15 cellular contexts compared by ENCODE assay signal in the genomic region with DNA sequence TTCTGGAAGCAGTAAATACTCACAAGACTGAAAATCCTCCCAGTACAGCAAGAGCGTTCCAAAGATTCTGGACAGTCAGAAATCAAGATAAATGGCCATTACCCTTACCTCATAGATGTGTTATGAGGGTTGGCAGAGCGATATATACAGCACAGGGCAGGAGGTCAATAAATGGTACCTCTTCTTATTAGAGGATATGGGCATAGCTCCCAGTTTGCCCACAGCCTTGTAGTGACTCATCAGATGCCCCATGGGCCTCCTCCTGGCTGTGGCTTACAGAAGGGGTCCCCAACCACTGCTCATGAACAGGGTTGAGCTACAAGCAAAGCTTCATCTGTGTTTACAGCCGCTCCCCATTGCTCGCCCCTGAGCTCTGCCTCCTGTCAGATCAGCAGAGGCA. TPM values are rescaled to one million over a fixed set of nuclear protein-coding genes. Genes with fewer than 3 reads are reported as not detected.
DNase-seq lines count a peak whose midpoint lies in the region; ATAC-seq and TF ChIP-seq lines count a peak whose summit lies in the region.
"Had no signal": no experiment of that assay in that cellular context is flagged by ENCODE, and none has a peak within 500 bp of the region (broad histone marks: within the 10 kb centered on the region; RNA-seq: fewer than 3 reads in every experiment).

No MANE protein-coding gene starts in this region.

- intact Hi-C loops in MCF 10A (cut with micrococcal nuclease): no loop called here
- intact Hi-C loops in breast epithelium (cut with DNase I; ENCODE audit: low total_unique reads): no loop called here
- intact Hi-C loops in body of pancreas (cut with DNase I): no loop called here

- peak overlapping the region; percentile 40; the same call in 1 of the 2 replicates for H3K9ac ChIP-seq in SK-N-SH

- DNase-seq in MCF 10A (ENCODE audit: unreplicated experiment): peak; percentile 73
- DNase-seq in breast epithelium (ENCODE audit: low spot score in 2 of 2): no peak
- no peak for DNase-seq in SK-N-SH
- peak; percentile 36 for DNase-seq in fibroblast of pulmonary artery (ENCODE audit: low read depth)
- DNase-seq in stimulated activated naive B cell treated with anti-CD40 and anti-IgM and Interleukin-4, amounts not matched to agents 10 μg/mL and 1 μg/mL and 100 μg/mL, for 72 hours: no peak
- DNase-seq in activated CD8-positive, alpha-beta memory T cell treated with anti-CD3 and anti-CD28 coated beads, Interleukin-2, amount 50 U/mL, for 48 hours: no peak
- no peak for DNase-seq in superior temporal gyrus (ENCODE audit: extremely low spot score)
- DNase-seq in body of pancreas: no peak
- DNase-seq: activated CD4-positive, CD25-positive, alpha-beta regulatory T cell treated with anti-CD3 and anti-CD28 coated beads, Interleukin-2, amount 50 U/mL, for 72 hours; naive B cell; NCI-H146; PC-9; SW 1271; upper lobe of right lung had no signal

- H3K9me3 ChIP-seq in breast epithelium (no peaks in the 10 kb centered on the region), SK-N-SH (no peaks in the 10 kb centered on the region), body of pancreas (no peaks in the 10 kb centered on the region)
- H3K9me3 ChIP-seq: upper lobe of right lung had no signal

- H3K36me3 Mint-ChIP-seq in MCF 10A (ENCODE audit: insufficient read depth, unreplicated experiment): no peaks in the 10 kb centered on the region
- H3K36me3 Mint-ChIP-seq in stimulated activated naive B cell treated with anti-CD40 and anti-IgM and Interleukin-4, amounts not matched to agents 10 μg/mL and 1 μg/mL and 100 μg/mL, for 72 hours: peaks cover 0 to 2% of the 10 kb centered on the region in 2 donors
- H3K36me3 Mint-ChIP-seq: activated naive CD8-positive, alpha-beta T cell; naive B cell had no signal

- ATAC-seq in stimulated activated naive B cell treated with anti-CD40 and anti-IgM and Interleukin-4, amounts not matched to agents 10 μg/mL and 1 μg/mL and 100 μg/mL, for 72 hours (replicated peaks): no peak
- no peak for ATAC-seq in body of pancreas
- ATAC-seq: upper lobe of right lung had no signal

- CTCF ChIA-PET in MCF 10A (lab: Yijun Ruan, JAX): no interaction called here
- CTCF ChIA-PET in SK-N-SH (lab: Yijun Ruan, JAX): interaction anchor here (1.5 to 1.6 kb wide), 2 partner anchors 19 to 35 kb away, joined by 5 to 6 read pairs; no protein-coding TSS in a partner anchor

- peaks cover 32% of the 10 kb centered on the region for H3K4me1 Mint-ChIP-seq in MCF 10A (ENCODE audit: insufficient read depth, unreplicated experiment)
- peaks cover 42 to 71% of the 10 kb centered on the region in 2 donors for H3K4me1 Mint-ChIP-seq in stimulated activated naive B cell treated with anti-CD40 and anti-IgM and Interleukin-4, amounts not matched to agents 10 μg/mL and 1 μg/mL and 100 μg/mL, for 72 hours

- TF ChIP-seq RAD21 in SK-N-SH (IDR thresholded peaks at IDR 0.05; ENCODE audit: low read length): no peak

- WGBS in SK-N-SH (ENCODE audit: low lambda C conversion rate): 13% methylated on average over 2 of the region's 4 CpGs
- 40 to 82% methylated on average over 2 to 4 of the region's 4 CpGs for WGBS in body of pancreas, 2 donors

- no peaks in the 10 kb centered on the region for H3K9me2 ChIP-seq in SK-N-SH

- TF ChIP-seq POLR2A in breast epithelium (IDR thresholded peaks at IDR 0.05): no peak
- no peak for TF ChIP-seq POLR2A in body of pancreas (IDR thresholded peaks at IDR 0.05)

- H3K27ac Mint-ChIP-seq in MCF 10A (ENCODE audit: low read depth, unreplicated experiment): no peak overlapping the region
- H3K27ac Mint-ChIP-seq in stimulated activated naive B cell treated with anti-CD40 and anti-IgM and Interleukin-4, amounts not matched to agents 10 μg/mL and 1 μg/mL and 100 μg/mL, for 72 hours: no peak overlapping the region
- H3K27ac Mint-ChIP-seq: activated naive CD8-positive, alpha-beta T cell had no signal

- H3K4me3 ChIP-seq in breast epithelium (no peak overlapping the region), SK-N-SH (ENCODE audit: low read depth in 2 of 2, low read length in 1 of 2) (no peak overlapping the region), fibroblast of pulmonary artery (replicated peaks; ENCODE audit: low read depth, low read length) (no peak overlapping the region), body of pancreas (no peak overlapping the region)
- H3K4me3 ChIP-seq: PC-9, upper lobe of right lung had no signal

- H3K79me2 ChIP-seq in SK-N-SH (ENCODE audit: insufficient read depth): no peaks in the 10 kb centered on the region

- H3K9me3 Mint-ChIP-seq in MCF 10A (ENCODE audit: unreplicated experiment): no peaks in the 10 kb centered on the region
- peaks cover under 1 to 2% of the 10 kb centered on the region in 2 donors for H3K9me3 Mint-ChIP-seq in stimulated activated naive B cell treated with anti-CD40 and anti-IgM and Interleukin-4, amounts not matched to agents 10 μg/mL and 1 μg/mL and 100 μg/mL, for 72 hours
- H3K9me3 Mint-ChIP-seq: naive B cell had no signal

- H4K20me1 ChIP-seq in SK-N-SH (ENCODE audit: insufficient read depth): no peaks in the 10 kb centered on the region

- POLR2A ChIA-PET in MCF 10A (lab: Yijun Ruan, JAX): interaction anchor here (0.6 to 1.5 kb wide), 4 partner anchors 11 to 54 kb away, joined by 3 to 10 read pairs (median 4); no protein-coding TSS in a partner anchor
- POLR2A ChIA-PET in SK-N-SH (lab: Yijun Ruan, JAX): no interaction called here

- no peak overlapping the region for H3K4me3 Mint-ChIP-seq in MCF 10A (ENCODE audit: unreplicated experiment)
- no peak overlapping the region for H3K4me3 Mint-ChIP-seq in stimulated activated naive B cell treated with anti-CD40 and anti-IgM and Interleukin-4, amounts not matched to agents 10 μg/mL and 1 μg/mL and 100 μg/mL, for 72 hours
- H3K4me3 Mint-ChIP-seq: activated naive CD8-positive, alpha-beta T cell had no signal

- TF ChIP-seq CTCF in MCF 10A (IDR thresholded peaks at IDR 0.05; ENCODE audit: unreplicated experiment) (no peak), breast epithelium (IDR thresholded peaks at IDR 0.05) (no peak), SK-N-SH (IDR thresholded peaks at IDR 0.05) (no peak), fibroblast of pulmonary artery (IDR thresholded peaks at IDR 0.05; ENCODE audit: low read length, missing control alignments) (no peak), body of pancreas (IDR thresholded peaks at IDR 0.05) (no peak)

- BruUV-seq in MCF 10A (replicated peaks; lab: Mats Ljungman, UMichigan): no TSS peak

- peak in 1 of 2 experiments; percentile 69; a peak in 2 of 4 replicates for TF ChIP-seq EP300 in SK-N-SH (IDR thresholded peaks at IDR 0.05; ENCODE audit: borderline replicate concordance in 1 of 2, low read depth in 1 of 2, low read length in 1 of 2)

- no peaks in the 10 kb centered on the region for H3K27me3 Mint-ChIP-seq in MCF 10A (ENCODE audit: insufficient read depth, unreplicated experiment)
- H3K27me3 Mint-ChIP-seq in stimulated activated naive B cell treated with anti-CD40 and anti-IgM and Interleukin-4, amounts not matched to agents 10 μg/mL and 1 μg/mL and 100 μg/mL, for 72 hours: no peaks in the 10 kb centered on the region
- H3K27me3 Mint-ChIP-seq: activated naive CD8-positive, alpha-beta T cell; naive B cell had no signal

- peak overlapping the region; percentile 80; the same call in 1 of the 2 replicates for H2AFZ ChIP-seq in SK-N-SH (ENCODE audit: low read depth)
- H2AFZ ChIP-seq: PC-9 had no signal

- H3K27ac ChIP-seq in breast epithelium (no peak overlapping the region), SK-N-SH (ENCODE audit: low read depth in 2 of 2, low read length in 1 of 2) (peak overlapping the region; percentile 60 to 91; a peak in 3 of 4 replicates), body of pancreas (no peak overlapping the region)
- H3K27ac ChIP-seq: PC-9, upper lobe of right lung had no signal

- H3K4me1 ChIP-seq in breast epithelium (no peaks in the 10 kb centered on the region), SK-N-SH (ENCODE audit: control insufficient read depth in 1 of 2, insufficient read depth in 2 of 2, low read depth in 1 of 2, low read length in 1 of 2) (peaks cover 0 to 15% of the 10 kb centered on the region in 2 experiments; a peak in 2 of 4 replicates), body of pancreas (no peaks in the 10 kb centered on the region)

- no peaks in the 10 kb centered on the region for H3K36me3 ChIP-seq in breast epithelium
- H3K36me3 ChIP-seq in SK-N-SH (replicated peaks in 1 of 2; ENCODE audit: control insufficient read depth in 1 of 2, insufficient read depth in 2 of 2, low read length in 1 of 2): no peaks in the 10 kb centered on the region
- no peaks in the 10 kb centered on the region for H3K36me3 ChIP-seq in body of pancreas (replicated peaks in 1 of 2; ENCODE audit: insufficient read depth in 1 of 2, low read depth in 2 of 2)
- H3K36me3 ChIP-seq: upper lobe of right lung had no signal

- H3K4me2 ChIP-seq in SK-N-SH: peak overlapping the region; percentile 63
- H3K4me2 ChIP-seq: PC-9 had no signal

- H3K27me3 ChIP-seq in breast epithelium (no peaks in the 10 kb centered on the region), SK-N-SH (ENCODE audit: insufficient read depth) (no peaks in the 10 kb centered on the region), body of pancreas (no peaks in the 10 kb centered on the region)
- H3K27me3 ChIP-seq: upper lobe of right lung had no signal

- H3F3A ChIP-seq in SK-N-SH (replicated peaks; ENCODE audit: insufficient read depth): peaks cover 37% of the 10 kb centered on the region

TF ChIP-seq in SK-N-SH, 30 proteins besides CTCF, POLR2A, EP300 and RAD21 (continues in another document):
- TF ChIP-seq YY1 (IDR thresholded peaks at IDR 0.05; ENCODE audit: low read depth) (no peak), MXI1 (IDR thresholded peaks at IDR 0.05; ENCODE audit: low read depth, low read length) (no peak), JUND (IDR thresholded peaks at IDR 0.05) (peak; percentile 79), CHD2 (IDR thresholded peaks at IDR 0.05; ENCODE audit: low read length, partially characterized antibody) (no peak), FOXM1 (IDR thresholded peaks at IDR 0.05; ENCODE audit: low read depth) (no peak), MEF2A (IDR thresholded peaks at IDR 0.05; ENCODE audit: borderline replicate concordance, low read depth) (no peak; the same call in 1 of the 2 replicates)
- TF ChIP-seq, protein P1, sequence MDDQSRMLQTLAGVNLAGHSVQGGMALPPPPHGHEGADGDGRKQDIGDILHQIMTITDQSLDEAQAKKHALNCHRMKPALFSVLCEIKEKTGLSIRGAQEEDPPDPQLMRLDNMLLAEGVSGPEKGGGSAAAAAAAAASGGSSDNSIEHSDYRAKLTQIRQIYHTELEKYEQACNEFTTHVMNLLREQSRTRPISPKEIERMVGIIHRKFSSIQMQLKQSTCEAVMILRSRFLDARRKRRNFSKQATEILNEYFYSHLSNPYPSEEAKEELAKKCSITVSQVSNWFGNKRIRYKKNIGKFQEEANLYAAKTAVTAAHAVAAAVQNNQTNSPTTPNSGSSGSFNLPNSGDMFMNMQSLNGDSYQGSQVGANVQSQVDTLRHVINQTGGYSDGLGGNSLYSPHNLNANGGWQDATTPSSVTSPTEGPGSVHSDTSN (IDR thresholded peaks at IDR 0.05): peak; percentile 95

RNA-seq across cellular contexts. Expression of a gene that starts 7.3 kb away (rescaled TPM):
- 77.0 and 87.7 TPM in 2 replicates for total RNA-seq in MCF 10A (2022)
- total RNA-seq in breast epithelium: 10 to 100 TPM; 61.6 to 76.7 (median 70.8) TPM
- 92.4 and 126 TPM in 2 replicates for polyA plus RNA-seq in SK-N-SH (2012; rRNA removed)
- 112 and 115 TPM in 2 replicates for polyA plus RNA-seq in SK-N-SH (2012; cell fraction: cytosol; rRNA removed)
- polyA plus RNA-seq in SK-N-SH (2012; cell fraction: nucleus; rRNA removed): 30.8 and 42.8 TPM in 2 replicates
- total RNA-seq in body of pancreas: 10 to 100 TPM; 30.4 to 32.3 TPM

Comparison
In these comparisons a context has a peak if more than half of its experiments do, and no peak if none do; other contexts are left out.
1. DNase-seq: peak in MCF 10A (single experiment) and fibroblast of pulmonary artery (single experiment); none in breast epithelium (0 of 2), SK-N-SH (single experiment), stimulated activated naive B cell treated with anti-CD40 and anti-IgM and Interleukin-4, amounts not matched to agents 10 μg/mL and 1 μg/mL and 100 μg/mL, for 72 hours (single experiment), activated CD8-positive, alpha-beta memory T cell treated with anti-CD3 and anti-CD28 coated beads, Interleukin-2, amount 50 U/mL, for 48 hours (single experiment), superior temporal gyrus (single experiment) and body of pancreas (0 of 4).
2. H3K27ac ChIP-seq: peak in SK-N-SH (2 of 2); none in breast epithelium (0 of 2) and body of pancreas (0 of 4).